In the genomic region with DNA sequence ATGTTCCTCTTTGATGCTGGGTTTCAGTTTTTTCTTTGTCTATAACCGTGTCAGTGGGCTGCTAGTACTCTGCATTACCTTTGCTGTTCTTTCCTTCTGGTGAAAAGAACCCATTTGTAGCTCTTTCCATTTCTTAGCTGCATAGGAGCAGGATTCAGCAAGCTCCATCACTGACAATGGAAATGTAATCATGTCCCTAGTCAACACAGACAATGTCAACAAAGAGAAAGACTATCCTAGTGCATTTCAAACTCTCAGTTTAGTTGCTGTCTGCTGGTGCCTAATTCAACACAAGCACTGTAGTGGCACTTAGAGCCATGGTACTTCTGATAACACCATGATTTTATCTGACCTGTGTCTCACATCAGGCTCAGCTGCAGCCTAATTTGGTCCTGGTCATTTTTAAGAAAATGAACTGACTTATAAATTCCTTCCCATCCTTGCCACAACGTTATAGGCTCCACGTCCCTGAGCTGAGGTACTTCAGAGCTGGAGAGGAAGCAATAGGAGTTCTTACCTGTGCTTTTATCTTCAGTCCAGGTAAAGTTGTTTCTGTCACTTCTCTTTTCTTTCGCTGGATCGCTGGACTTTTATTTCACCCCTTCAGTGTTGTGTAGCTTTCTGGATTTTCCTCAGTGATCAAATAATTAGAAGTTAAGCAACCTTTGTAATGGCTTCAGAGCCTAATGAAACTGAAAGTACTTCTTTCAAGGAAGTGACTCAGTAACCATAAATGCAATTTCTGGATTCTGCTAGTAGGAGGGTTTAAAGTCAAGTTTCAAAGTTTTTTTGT, we compare ENCODE assay signal across 8 cellular contexts. TPM values are rescaled to one million over a fixed set of nuclear protein-coding genes. Genes with fewer than 3 reads are reported as not detected.
DNase-seq lines count a peak whose midpoint lies in the region; ATAC-seq, FAIRE-seq and TF ChIP-seq lines count a peak whose summit lies in the region.

A gene with protein sequence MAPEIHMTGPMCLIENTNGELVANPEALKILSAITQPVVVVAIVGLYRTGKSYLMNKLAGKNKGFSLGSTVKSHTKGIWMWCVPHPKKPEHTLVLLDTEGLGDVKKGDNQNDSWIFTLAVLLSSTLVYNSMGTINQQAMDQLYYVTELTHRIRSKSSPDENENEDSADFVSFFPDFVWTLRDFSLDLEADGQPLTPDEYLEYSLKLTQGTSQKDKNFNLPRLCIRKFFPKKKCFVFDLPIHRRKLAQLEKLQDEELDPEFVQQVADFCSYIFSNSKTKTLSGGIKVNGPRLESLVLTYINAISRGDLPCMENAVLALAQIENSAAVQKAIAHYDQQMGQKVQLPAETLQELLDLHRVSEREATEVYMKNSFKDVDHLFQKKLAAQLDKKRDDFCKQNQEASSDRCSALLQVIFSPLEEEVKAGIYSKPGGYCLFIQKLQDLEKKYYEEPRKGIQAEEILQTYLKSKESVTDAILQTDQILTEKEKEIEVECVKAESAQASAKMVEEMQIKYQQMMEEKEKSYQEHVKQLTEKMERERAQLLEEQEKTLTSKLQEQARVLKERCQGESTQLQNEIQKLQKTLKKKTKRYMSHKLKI (minus strand): TSS at position 700 of the 793 bp plus-strand sequence. CDS start 2,145 bp downstream, outside the sequence.

- H3K4me1 ChIP-seq in endothelial cell of umbilical vein (ENCODE audit: control insufficient read depth, extremely low read depth, insufficient read depth, low read length) = peaks cover 11% of the 10 kb centered on the region

- H3K4me3 ChIP-seq in endothelial cell of umbilical vein (replicated peaks in 1 of 3; ENCODE audit: insufficient read depth in 1 of 3, low read depth in 1 of 3, low read length in 3 of 3) = peak within 1 kb of the TSS; percentile 59 to 97 (median 87)

- no peaks in the 10 kb centered on the region for H3K27me3 Mint-ChIP-seq in naive B cell

- H3K27ac ChIP-seq in endothelial cell of umbilical vein (ENCODE audit: insufficient read depth, low read depth, low read length) = peak within 1 kb of the TSS; percentile 74

- peaks cover 6% of the 10 kb centered on the region for H3K79me2 ChIP-seq in endothelial cell of umbilical vein (ENCODE audit: control insufficient read depth, insufficient read depth, low read length)

- H3K9me3 Mint-ChIP-seq in naive B cell = peaks cover 0 to 11% (median 0%) of the 10 kb centered on the region in 7 donors

- peak within 1 kb of the TSS; percentile 85 to 96 (median 93) for H3K27ac Mint-ChIP-seq in naive B cell

- BruUV-seq in endothelial cell of umbilical vein (replicated peaks; lab: Mats Ljungman, UMichigan) = TSS peak; percentile 68

- H3K36me3 Mint-ChIP-seq in naive B cell = peaks cover 8 to 13% of the 10 kb centered on the region in 2 donors

- no peaks in the 10 kb centered on the region for H3K9me1 ChIP-seq in endothelial cell of umbilical vein (replicated peaks; ENCODE audit: control insufficient read depth, extremely low read depth, insufficient read depth, low read length)

- peak within 1 kb of the TSS; percentile 84 to 95 (median 92) for H3K4me3 Mint-ChIP-seq in naive B cell

- H3K4me1 Mint-ChIP-seq in naive B cell = peaks cover 17 to 45% (median 43%) of the 10 kb centered on the region in 3 donors

- TF ChIP-seq CTCF in endothelial cell of umbilical vein (IDR thresholded peaks at IDR 0.05; ENCODE audit: extremely low read depth in 1 of 2, insufficient read depth in 1 of 2, low read depth in 1 of 2, low read length in 2 of 2) = no peak

- CTCF ChIA-PET in endothelial cell of umbilical vein (lab: Charles Lee) = interaction anchor here (0.6 to 2.5 kb wide), 15 partner anchors 8 to 1109 kb away, joined by 3 to 14 read pairs (median 4); partner anchors contain the start of gene GBP1

- ATAC-seq in GM21381 (IDR thresholded peaks at IDR 0.05; ENCODE audit: unreplicated experiment) = peak; percentile 73
- ATAC-seq in naive B cell (ENCODE audit: low read depth in 2 of 2) = peak; percentile 72 to 74

- H2AFZ ChIP-seq in endothelial cell of umbilical vein (ENCODE audit: low read depth, low read length) = peak within 1 kb of the TSS; percentile 91

- FAIRE-seq in HTR-8/SVneo (lab: Jason Lieb, UNC) (no peak), endothelial cell of umbilical vein (lab: Jason Lieb, UNC) (peak; percentile 90)

- no peak for TF ChIP-seq POLR2A in endothelial cell of umbilical vein (IDR thresholded peaks at IDR 0.05; ENCODE audit: low read depth, low read length)

- peak within 1 kb of the TSS; percentile 89 for H3K4me2 ChIP-seq in endothelial cell of umbilical vein (ENCODE audit: insufficient read depth, low read length)

- DNase-seq in DMS79 (lab: John Stamatoyannopoulos, UW) (peak; percentile 4), HTR-8/SVneo (ENCODE audit: insufficient read length, low spot score) (peak; percentile 29), SKM-1 (lab: John Stamatoyannopoulos, UW; ENCODE audit: unreplicated experiment) (peak; percentile 50), endothelial cell of umbilical vein (ENCODE audit: low read depth, low spot score) (peak; percentile 76), naive B cell (peak; percentile 29), UCSD-AML1 (lab: John Stamatoyannopoulos, UW; ENCODE audit: unreplicated experiment) (no peak)
- DNase-seq in activated effector memory CD4-positive, alpha-beta T cell treated with anti-CD3 and anti-CD28 coated beads, Interleukin-2, amount 50 U/mL, for 16 hours = no peak

- dilution Hi-C loops in endothelial cell of umbilical vein (cut with MboI; ENCODE audit: extremely low pct_ligation_motif_present, low sequenced_read_pairs) = no loop called here

- no peaks in the 10 kb centered on the region for H3K27me3 ChIP-seq in endothelial cell of umbilical vein (ENCODE audit: control insufficient read depth in 2 of 2, insufficient read depth in 2 of 2, low read length in 2 of 2)

- H3K36me3 ChIP-seq in endothelial cell of umbilical vein (ENCODE audit: control insufficient read depth in 2 of 2, extremely low read depth in 1 of 2, insufficient read depth in 2 of 2, low read length in 2 of 2) = peaks cover 0 to 4% of the 10 kb centered on the region in 2 experiments

- POLR2A ChIA-PET in endothelial cell of umbilical vein (lab: Charles Lee) = interaction anchor here (0.6 kb wide), 1 partner anchor 32 kb away, joined by 3 read pairs; no protein-coding TSS in a partner anchor

- peak within 1 kb of the TSS; percentile 75 for H3K9ac ChIP-seq in endothelial cell of umbilical vein (replicated peaks; ENCODE audit: extremely low read depth, insufficient read depth, low read length)

- no peaks in the 10 kb centered on the region for H3K9me3 ChIP-seq in endothelial cell of umbilical vein (replicated peaks; ENCODE audit: control insufficient read depth, insufficient read depth, low read length)

- intact Hi-C loops in endothelial cell of umbilical vein (cut with micrococcal nuclease) = loop anchor here (2.0 kb wide), 2 partner anchors 42 to 102 kb away; partner anchors contain the start of gene GBP1

- no peaks in the 10 kb centered on the region for H4K20me1 ChIP-seq in endothelial cell of umbilical vein (replicated peaks; ENCODE audit: control insufficient read depth, extremely low read depth, insufficient read depth, low read length)

TF ChIP-seq in endothelial cell of umbilical vein, 7 proteins besides CTCF, POLR2A, EP300 and RAD21:
- TF ChIP-seq EZH2 (IDR thresholded peaks at IDR 0.05; ENCODE audit: borderline replicate concordance, low read depth, low read length, severe bottlenecking) (no peak), MYC (IDR thresholded peaks at IDR 0.05; ENCODE audit: low read depth, low read length) (no peak), GATA2 (IDR thresholded peaks at IDR 0.05; ENCODE audit: insufficient read depth, insufficient read length, low read depth, low read length) (no peak), FOS (IDR thresholded peaks at IDR 0.05; ENCODE audit: borderline replicate concordance, insufficient read depth, low read length) (peak; percentile 41), POLR2AphosphoS5 (IDR thresholded peaks at IDR 0.05; ENCODE audit: insufficient read depth, low read depth, low read length) (no peak), JUN (IDR thresholded peaks at IDR 0.05; ENCODE audit: borderline replicate concordance, insufficient read depth, insufficient read length, low read depth) (peak; percentile 27)
- TF ChIP-seq, protein P1, sequence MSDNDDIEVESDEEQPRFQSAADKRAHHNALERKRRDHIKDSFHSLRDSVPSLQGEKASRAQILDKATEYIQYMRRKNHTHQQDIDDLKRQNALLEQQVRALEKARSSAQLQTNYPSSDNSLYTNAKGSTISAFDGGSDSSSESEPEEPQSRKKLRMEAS (IDR thresholded peaks at IDR 0.05; ENCODE audit: insufficient read depth, insufficient read length) = no peak

RNA-seq across cellular contexts. Expression of the gene that starts here (rescaled TPM):
- 7.3 and 12.7 TPM in 2 replicates for total RNA-seq in endothelial cell of umbilical vein
- 4.8 and 5.7 TPM in 2 replicates for polyA plus RNA-seq in endothelial cell of umbilical vein
- polyA plus RNA-seq in endothelial cell of umbilical vein (2011; cell fraction: cytosol; rRNA removed) = 6.0 and 6.3 TPM in 2 replicates
- 18.7 and 23.6 TPM in 2 replicates for polyA plus RNA-seq in endothelial cell of umbilical vein (2011; cell fraction: nucleus; rRNA removed)
- 6.9 and 12.3 TPM in 2 replicates for polyA plus RNA-seq in endothelial cell of umbilical vein (2012)
- 15.5 and 18.4 TPM in 2 replicates for polyA minus RNA-seq in endothelial cell of umbilical vein
- polyA minus RNA-seq in endothelial cell of umbilical vein (2011; cell fraction: cytosol; rRNA and poly(A)+ RNA removed) = 5.2 TPM
- 21.2 and 21.7 TPM in 2 replicates for polyA minus RNA-seq in endothelial cell of umbilical vein (2011; cell fraction: nucleus; rRNA and poly(A)+ RNA removed)
- 1 to 10 TPM; 4.3 to 8.5 (median 5.7) TPM for polyA plus RNA-seq in naive B cell (ENCODE audit: low read depth in 6 of 6)

Comparison
In these comparisons a context has a peak if more than half of its experiments do, and no peak if none do; other contexts are left out.
1. DNase-seq: peak in DMS79 (single experiment), HTR-8/SVneo (single experiment), SKM-1 (single experiment), endothelial cell of umbilical vein (single experiment) and naive B cell (single experiment); none in UCSD-AML1 (single experiment) and activated effector memory CD4-positive, alpha-beta T cell treated with anti-CD3 and anti-CD28 coated beads, Interleukin-2, amount 50 U/mL, for 16 hours (single experiment).